1 cellular context compared by ENCODE assay signal in the genomic region with DNA sequence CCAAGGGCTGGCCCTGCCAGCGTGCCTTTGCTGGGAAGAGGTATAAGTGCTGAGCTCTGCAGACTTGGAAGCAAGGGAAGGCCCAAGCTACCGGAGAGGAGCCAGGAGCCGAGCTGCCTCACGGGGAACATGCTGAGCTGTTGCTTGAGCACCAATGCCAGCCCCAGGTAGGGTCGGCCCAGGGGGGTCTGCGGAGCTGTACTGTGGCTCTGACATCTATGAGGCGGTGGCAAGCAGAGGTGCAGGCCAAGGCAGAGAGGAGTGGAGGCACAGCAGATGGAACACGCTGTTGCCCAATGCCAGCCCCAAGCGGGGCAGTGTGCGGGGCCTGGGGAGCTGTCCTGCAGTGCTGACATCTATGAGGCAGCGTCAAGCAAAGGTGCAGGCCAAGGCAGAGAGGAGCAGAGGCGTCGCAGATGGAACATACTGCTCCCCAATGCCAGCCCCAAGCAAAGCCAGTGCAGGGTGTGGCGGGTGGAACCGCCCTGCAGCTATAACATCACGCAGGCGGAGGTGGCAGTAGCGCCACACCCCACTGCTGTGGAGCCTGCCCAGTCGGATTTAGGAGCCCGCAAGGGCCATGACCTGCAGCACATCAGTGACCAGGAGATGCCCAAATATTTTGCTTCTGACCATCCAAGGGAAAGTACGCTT.
TF ChIP-seq lines count a peak whose summit lies in the region.

No MANE protein-coding gene starts in this region.

TF ChIP-seq in K562, 482 proteins besides CTCF, POLR2A, EP300 and RAD21:
- TF ChIP-seq POLR2G (IDR thresholded peaks at IDR 0.05; ENCODE audit: low read depth, low read length) (peak; percentile 24; the same call in 1 of the 2 replicates), RBM22 (IDR thresholded peaks at IDR 0.05; ENCODE audit: low read depth, low read length, poor library complexity, severe bottlenecking) (peak; percentile 33), KHSRP (IDR thresholded peaks at IDR 0.05) (no peak)
- TF ChIP-seq, protein P1, sequence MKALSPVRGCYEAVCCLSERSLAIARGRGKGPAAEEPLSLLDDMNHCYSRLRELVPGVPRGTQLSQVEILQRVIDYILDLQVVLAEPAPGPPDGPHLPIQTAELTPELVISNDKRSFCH (CRISPR knock-in tag; IDR thresholded peaks at IDR 0.05) = no peak
- TF ChIP-seq, protein P1 (tag; IDR thresholded peaks at IDR 0.05) = no peak
